3 cellular contexts compared by ENCODE assay signal in genomic region chr12:7896726-7897125, GRCh38. TPM values are rescaled to one million over a fixed set of nuclear protein-coding genes. Genes with fewer than 3 reads are reported as not detected.
"Had no signal": no experiment of that assay in that cellular context is flagged by ENCODE, and none has a peak within 500 bp of the region (broad histone marks: within the 10 kb centered on the region; RNA-seq: fewer than 3 reads in every experiment).

No MANE protein-coding gene starts in this region.

RNA-seq across cellular contexts. Expression of gene SLC2A14, which starts 24.0 kb away (rescaled TPM):
- total RNA-seq: ascending aorta, bronchial epithelial cell, cardiac muscle cell had no signal
